ENCODE assay signal across 17 cellular contexts in genomic region chr12:114685869-114686268, GRCh38. TPM values are rescaled to one million over a fixed set of nuclear protein-coding genes. Genes with fewer than 3 reads are reported as not detected.
A peak's percentile ranks its signal among the peaks of the same experiment; 100 is the strongest.
DNase-seq lines count a peak whose midpoint lies in the region; ATAC-seq and TF ChIP-seq lines count a peak whose summit lies in the region.
"Had no signal": no experiment of that assay in that cellular context is flagged by ENCODE, and none has a peak within 500 bp of the region (broad histone marks: within the 10 kb centered on the region; RNA-seq: fewer than 3 reads in every experiment).

No MANE protein-coding gene starts in this region.

- CTCF ChIA-PET in naive thymus-derived CD4-positive, alpha-beta T cell (lab: Charles Lee), result no interaction called here

- H3K4me3 ChIP-seq in left ventricle myocardium inferior, result peak overlapping the region; percentile 78
- H3K4me3 ChIP-seq in naive thymus-derived CD4-positive, alpha-beta T cell (ENCODE audit: low read length), result no peak overlapping the region
- no peak overlapping the region for H3K4me3 ChIP-seq in body of pancreas
- H3K4me3 ChIP-seq: left lung had no signal

- TF ChIP-seq POLR2A in body of pancreas (IDR thresholded peaks at IDR 0.05), result no peak

- intact Hi-C loops in left ventricle myocardium inferior (cut with micrococcal nuclease) (no loop called here), Right ventricle myocardium inferior (cut with DNase I) (loop anchor here (10.0 kb wide), 1 partner anchor 269 kb away; no protein-coding TSS in a partner anchor), body of pancreas (cut with DNase I) (no loop called here)
- intact Hi-C loops in naive thymus-derived CD4-positive, alpha-beta T cell (cut with micrococcal nuclease), result loop anchor here in 1 of 2 donors (10.0 kb wide), 1 partner anchor 241 kb away; no protein-coding TSS in a partner anchor

- H3K27me3 ChIP-seq in left ventricle myocardium inferior (ENCODE audit: low read depth), result peaks cover 60% of the 10 kb centered on the region
- peaks cover 2 to 32% of the 10 kb centered on the region in 2 donors for H3K27me3 ChIP-seq in naive thymus-derived CD4-positive, alpha-beta T cell (ENCODE audit: control insufficient read depth in 2 of 2, insufficient read depth in 2 of 2, low read length in 2 of 2)
- peaks cover 0 to 48% of the 10 kb centered on the region in 2 donors for H3K27me3 ChIP-seq in body of pancreas

- H3K9me3 ChIP-seq in left ventricle myocardium inferior (replicated peaks) (no peaks in the 10 kb centered on the region), body of pancreas (no peaks in the 10 kb centered on the region)
- H3K9me3 ChIP-seq in naive thymus-derived CD4-positive, alpha-beta T cell (ENCODE audit: control insufficient read depth in 2 of 3, low read length in 3 of 3), result peaks cover 0 to 3% (median 0%) of the 10 kb centered on the region in 3 experiments
- H3K9me3 ChIP-seq: left lung, sigmoid colon had no signal

- WGBS in body of pancreas, 2 donors, result 11 to 33% methylated on average over 17 of the region's 17 CpGs

- no peaks in the 10 kb centered on the region for H3K9me3 Mint-ChIP-seq in endothelial cell (ENCODE audit: unreplicated experiment)
- peaks cover 0 to 30% (median 12%) of the 10 kb centered on the region in 11 donors for H3K9me3 Mint-ChIP-seq in naive thymus-derived CD4-positive, alpha-beta T cell
- no peaks in the 10 kb centered on the region for H3K9me3 Mint-ChIP-seq in stimulated activated memory B cell treated with anti-CD40 and anti-IgM and Interleukin-4, amounts not matched to agents 10 μg/mL and 1 μg/mL and 100 μg/mL, for 72 hours

- POLR2A ChIA-PET in naive thymus-derived CD4-positive, alpha-beta T cell (lab: Charles Lee), result no interaction called here

- H3K27ac ChIP-seq in left ventricle myocardium inferior (replicated peaks), result peak overlapping the region; percentile 96
- H3K27ac ChIP-seq in naive thymus-derived CD4-positive, alpha-beta T cell (ENCODE audit: low read depth, low read length), result no peak overlapping the region
- no peak overlapping the region for H3K27ac ChIP-seq in body of pancreas

- DNase-seq in left ventricle myocardium inferior, result no peak
- no peak for DNase-seq in Right ventricle myocardium inferior (ENCODE audit: missing footprints)
- DNase-seq in endothelial cell (ENCODE audit: low spot score), result no peak
- no peak for DNase-seq in naive thymus-derived CD4-positive, alpha-beta T cell
- no peak for DNase-seq in body of pancreas
- DNase-seq in cerebellar nuclear complex (lab: John Stamatoyannopoulos, UW), result no peak
- DNase-seq in anterior cingulate cortex (lab: John Stamatoyannopoulos, UW), result no peak
- DNase-seq: activated CD8-positive, alpha-beta memory T cell treated with anti-CD3 and anti-CD28 coated beads, Interleukin-2, amount 10 ng/mL, durations not matched to agents 7 days and 5 days; activated naive CD4-positive, alpha-beta T cell treated with anti-CD3 and anti-CD28 coated beads, Interleukin-2, amount 50 U/mL, for 16 hours; Calu3; head of caudate nucleus; left lung; NCI-H1694 treated with DMSO at 0.1 percent for 48 hours; sigmoid colon; stimulated activated naive CD4-positive, alpha-beta T cell had no signal

- peak overlapping the region; percentile 11 for H3K4me3 Mint-ChIP-seq in endothelial cell (ENCODE audit: unreplicated experiment)
- peak overlapping the region in 7 of 10 donors; percentile 49 to 93 (median 61) for H3K4me3 Mint-ChIP-seq in naive thymus-derived CD4-positive, alpha-beta T cell
- no peak overlapping the region for H3K4me3 Mint-ChIP-seq in stimulated activated memory B cell treated with anti-CD40 and anti-IgM and Interleukin-4, amounts not matched to agents 10 μg/mL and 1 μg/mL and 100 μg/mL, for 72 hours
- H3K4me3 Mint-ChIP-seq: activated CD8-positive, alpha-beta memory T cell treated with anti-CD3 and anti-CD28 coated beads, Interleukin-2, amount 10 ng/mL, durations not matched to agents 7 days and 5 days had no signal

- H3K4me1 Mint-ChIP-seq in endothelial cell (ENCODE audit: unreplicated experiment), result peaks cover 50% of the 10 kb centered on the region
- H3K4me1 Mint-ChIP-seq in naive thymus-derived CD4-positive, alpha-beta T cell, result peaks cover 13 to 54% (median 37%) of the 10 kb centered on the region in 7 donors
- peaks cover 30% of the 10 kb centered on the region for H3K4me1 Mint-ChIP-seq in stimulated activated memory B cell treated with anti-CD40 and anti-IgM and Interleukin-4, amounts not matched to agents 10 μg/mL and 1 μg/mL and 100 μg/mL, for 72 hours

- TF ChIP-seq CTCF in left ventricle myocardium inferior (IDR thresholded peaks at IDR 0.05; ENCODE audit: borderline replicate concordance), result no peak
- TF ChIP-seq CTCF in endothelial cell (IDR thresholded peaks at IDR 0.05; ENCODE audit: unreplicated experiment), result no peak
- TF ChIP-seq CTCF in body of pancreas (IDR thresholded peaks at IDR 0.05), result no peak

- peaks cover 48% of the 10 kb centered on the region for H3K27me3 Mint-ChIP-seq in endothelial cell (ENCODE audit: unreplicated experiment)
- peaks cover 85 to 95% (median 91%) of the 10 kb centered on the region in 5 donors for H3K27me3 Mint-ChIP-seq in naive thymus-derived CD4-positive, alpha-beta T cell
- peaks cover 90% of the 10 kb centered on the region for H3K27me3 Mint-ChIP-seq in stimulated activated memory B cell treated with anti-CD40 and anti-IgM and Interleukin-4, amounts not matched to agents 10 μg/mL and 1 μg/mL and 100 μg/mL, for 72 hours

- H3K36me3 ChIP-seq in left ventricle myocardium inferior (no peaks in the 10 kb centered on the region), body of pancreas (replicated peaks in 1 of 2; ENCODE audit: insufficient read depth in 1 of 2, low read depth in 2 of 2) (no peaks in the 10 kb centered on the region)
- H3K36me3 ChIP-seq in naive thymus-derived CD4-positive, alpha-beta T cell (ENCODE audit: control insufficient read depth in 2 of 3, insufficient read depth in 3 of 3, low read length in 3 of 3), result no peaks in the 10 kb centered on the region
- H3K36me3 ChIP-seq: left lung, sigmoid colon had no signal

- ATAC-seq in Right ventricle myocardium inferior, result no peak
- no peak for ATAC-seq in naive thymus-derived CD4-positive, alpha-beta T cell
- no peak for ATAC-seq in body of pancreas
- ATAC-seq in stimulated activated memory B cell treated with anti-CD40 and anti-IgM and Interleukin-4, amounts not matched to agents 10 μg/mL and 1 μg/mL and 100 μg/mL, for 72 hours, result no peak
- ATAC-seq: activated CD8-positive, alpha-beta memory T cell treated with anti-CD3 and anti-CD28 coated beads, Interleukin-2, amount 10 ng/mL, durations not matched to agents 7 days and 5 days; left lung had no signal

- no peak overlapping the region for H3K27ac Mint-ChIP-seq in endothelial cell (ENCODE audit: unreplicated experiment)
- H3K27ac Mint-ChIP-seq in naive thymus-derived CD4-positive, alpha-beta T cell, result peak overlapping the region in 1 of 9 donors; percentile 13
- H3K27ac Mint-ChIP-seq in stimulated activated memory B cell treated with anti-CD40 and anti-IgM and Interleukin-4, amounts not matched to agents 10 μg/mL and 1 μg/mL and 100 μg/mL, for 72 hours, result no peak overlapping the region
- H3K27ac Mint-ChIP-seq: activated CD8-positive, alpha-beta memory T cell treated with anti-CD3 and anti-CD28 coated beads, Interleukin-2, amount 10 ng/mL, durations not matched to agents 7 days and 5 days had no signal

- H3K4me1 ChIP-seq in left ventricle myocardium inferior (peaks cover 55% of the 10 kb centered on the region), body of pancreas (peaks cover 36% of the 10 kb centered on the region)
- H3K4me1 ChIP-seq in naive thymus-derived CD4-positive, alpha-beta T cell (ENCODE audit: control insufficient read depth in 2 of 2, insufficient read depth in 2 of 2, low read length in 2 of 2), result peaks cover 0 to 8% of the 10 kb centered on the region in 2 donors

- no peaks in the 10 kb centered on the region for H3K36me3 Mint-ChIP-seq in endothelial cell (ENCODE audit: low read depth, unreplicated experiment)
- peaks cover 0 to 8% (median 4%) of the 10 kb centered on the region in 5 donors for H3K36me3 Mint-ChIP-seq in naive thymus-derived CD4-positive, alpha-beta T cell
- H3K36me3 Mint-ChIP-seq in stimulated activated memory B cell treated with anti-CD40 and anti-IgM and Interleukin-4, amounts not matched to agents 10 μg/mL and 1 μg/mL and 100 μg/mL, for 72 hours, result no peaks in the 10 kb centered on the region

RNA-seq across cellular contexts. Expression of gene TBX3, which starts 1.9 kb away (rescaled TPM):
- total RNA-seq in left ventricle myocardium inferior (27.2 TPM), Right ventricle myocardium inferior (11.9 TPM), endothelial cell (ENCODE audit: unreplicated experiment) (0.41 TPM), body of pancreas (1 to 10 TPM; 4.2 to 7.6 TPM)
- total RNA-seq in naive thymus-derived CD4-positive, alpha-beta T cell, result not detected
- not detected for polyA plus RNA-seq in naive thymus-derived CD4-positive, alpha-beta T cell
- total RNA-seq: activated CD8-positive, alpha-beta memory T cell treated with anti-CD3 and anti-CD28 coated beads, Interleukin-2, amount 10 ng/mL, durations not matched to agents 7 days and 5 days had no signal
- polyA plus RNA-seq: neural cell had no signal
